19 cellular contexts compared by ENCODE assay signal in the genomic region with DNA sequence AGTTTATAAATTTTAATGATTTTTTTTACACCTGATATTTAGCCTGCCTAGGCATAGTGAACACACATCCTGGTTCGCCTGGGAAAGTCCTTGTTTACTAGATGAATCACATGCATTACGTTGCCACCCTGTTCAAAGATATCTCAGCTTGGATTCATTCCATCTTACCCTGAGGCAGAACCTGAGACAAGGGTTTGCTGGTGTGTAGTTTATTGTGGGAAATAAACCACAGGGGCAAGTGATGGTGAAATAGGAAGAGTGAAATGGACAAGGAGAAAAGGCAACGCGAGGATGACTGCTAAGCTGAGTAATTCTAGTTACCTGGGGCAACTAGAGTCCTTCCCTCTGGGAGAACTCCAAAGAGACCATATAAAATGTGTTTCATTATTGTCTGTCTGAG.
DNase-seq lines count a peak whose midpoint lies in the region; ATAC-seq, FAIRE-seq and TF ChIP-seq lines count a peak whose summit lies in the region.
"Had no signal": no experiment of that assay in that cellular context is flagged by ENCODE, and none has a peak within 500 bp of the region (broad histone marks: within the 10 kb centered on the region; RNA-seq: fewer than 3 reads in every experiment).

No MANE protein-coding gene starts in this region.

- H3K4me3 Mint-ChIP-seq in MCF 10A (ENCODE audit: unreplicated experiment), result no peak overlapping the region

- H3K27ac Mint-ChIP-seq in MCF 10A (ENCODE audit: low read depth, unreplicated experiment), result peak overlapping the region; percentile 71

- WGBS in GM23248 (ENCODE audit: low coverage in 1 of 2, low lambda C conversion rate in 2 of 2, missing lambda C conversion rate in 2 of 2), 2 experiments, result 18 to 19% methylated on average over 4 of the region's 4 CpGs
- 45 to 63% methylated on average over 4 of the region's 4 CpGs for WGBS in pancreas, 2 donors

- intact Hi-C loops in MCF 10A (cut with micrococcal nuclease) (loop anchor here (5.0 kb wide), 1 partner anchor 59 kb away; no protein-coding TSS in a partner anchor), pancreas (cut with DNase I) (no loop called here)

- H3K36me3 Mint-ChIP-seq in MCF 10A (ENCODE audit: insufficient read depth, unreplicated experiment), result no peaks in the 10 kb centered on the region

- H3K27me3 Mint-ChIP-seq in MCF 10A (ENCODE audit: insufficient read depth, unreplicated experiment), result no peaks in the 10 kb centered on the region

- no peaks in the 10 kb centered on the region for H3K4me1 ChIP-seq in GM23248 (ENCODE audit: insufficient read depth)
- no peaks in the 10 kb centered on the region for H3K4me1 ChIP-seq in pancreas
- H3K4me1 ChIP-seq: heart left ventricle, suprapubic skin had no signal

- H3K9ac ChIP-seq in GM23248, result no peak overlapping the region

- CTCF ChIA-PET in MCF 10A (lab: Yijun Ruan, JAX), result interaction anchor here (0.6 to 0.8 kb wide), 4 partner anchors 10 to 182 kb away, joined by 3 read pairs; no protein-coding TSS in a partner anchor

- ATAC-seq in pancreas (peak in 3 of 4 donors; percentile 25 to 52 (median 48)), GM18868 (IDR thresholded peaks at IDR 0.05; ENCODE audit: unreplicated experiment) (no peak)
- ATAC-seq: heart left ventricle had no signal

- DNase-seq in GM23248 (peak; percentile 1), NCI-H1048 (lab: John Stamatoyannopoulos, UW) (peak; percentile 16), MCF 10A (ENCODE audit: unreplicated experiment) (peak; percentile 100), pancreas (no peak), NCI-H187 (lab: John Stamatoyannopoulos, UW) (no peak)
- DNase-seq in activated CD8-positive, alpha-beta memory T cell treated with anti-CD3 and anti-CD28 coated beads, Interleukin-2, amount 50 U/mL, for 48 hours, result no peak
- DNase-seq: activated effector memory CD4-positive, alpha-beta T cell treated with Interleukin-2 at 50 U/mL for 16 hours; C1 segment of cervical spinal cord; erythroblast; heart left ventricle; KBM-7; NCI-H1436; NCI-H524; stimulated activated CD4-positive, alpha-beta T cell treated with anti-CD3 and anti-CD28 coated beads, Interleukin-2, amount 100 ng/mL, for 48 hours had no signal

- TF ChIP-seq CTCF in MCF 10A (IDR thresholded peaks at IDR 0.05; ENCODE audit: unreplicated experiment) (no peak), pancreas (IDR thresholded peaks at IDR 0.05) (no peak)

- H3K4me3 ChIP-seq in GM23248 (no peak overlapping the region), pancreas (no peak overlapping the region)
- H3K4me3 ChIP-seq: coronary artery, HAP-1, heart left ventricle, suprapubic skin had no signal

- H3K4me2 ChIP-seq in GM23248 (ENCODE audit: unreplicated experiment), result no peak overlapping the region

- peaks cover 8% of the 10 kb centered on the region for H3K4me1 Mint-ChIP-seq in MCF 10A (ENCODE audit: insufficient read depth, unreplicated experiment)

- H2AFZ ChIP-seq in GM23248, result no peak overlapping the region

- POLR2A ChIA-PET in MCF 10A (lab: Yijun Ruan, JAX), result interaction anchor here (0.8 to 1.5 kb wide), 8 partner anchors 15 to 1017 kb away, joined by 3 to 7 read pairs (median 4); no protein-coding TSS in a partner anchor

- H3K9me3 Mint-ChIP-seq in MCF 10A (ENCODE audit: unreplicated experiment), result no peaks in the 10 kb centered on the region

- no peaks in the 10 kb centered on the region for H3K79me2 ChIP-seq in GM23248 (ENCODE audit: insufficient read depth)

- H3K9me3 ChIP-seq in GM23248 (ENCODE audit: low read depth) (no peaks in the 10 kb centered on the region), pancreas (no peaks in the 10 kb centered on the region)
- H3K9me3 ChIP-seq: HAP-1, heart left ventricle, suprapubic skin had no signal

- BruUV-seq in MCF 10A (replicated peaks; lab: Mats Ljungman, UMichigan), result no TSS peak

- H3K36me3 ChIP-seq in GM23248 (ENCODE audit: low read depth) (no peaks in the 10 kb centered on the region), pancreas (no peaks in the 10 kb centered on the region)
- H3K36me3 ChIP-seq: HAP-1, heart left ventricle, suprapubic skin had no signal

- FAIRE-seq in pancreas (lab: Jason Lieb, UNC), result no peak
- FAIRE-seq: keratinocyte had no signal

- H4K20me1 ChIP-seq in GM23248 (ENCODE audit: insufficient read depth), result no peaks in the 10 kb centered on the region

- no peaks in the 10 kb centered on the region for H3K9me2 ChIP-seq in GM23248 (ENCODE audit: insufficient read depth)

- in situ Hi-C loops in GM23248 (cut with MboI), result no loop called here

- H3K27me3 ChIP-seq in GM23248 (replicated peaks; ENCODE audit: insufficient read depth), result no peaks in the 10 kb centered on the region
- H3K27me3 ChIP-seq in pancreas, result no peaks in the 10 kb centered on the region
- H3K27me3 ChIP-seq: heart left ventricle, suprapubic skin had no signal

- H3K27ac ChIP-seq in GM23248, result no peak overlapping the region
- H3K27ac ChIP-seq in pancreas, result no peak overlapping the region
- H3K27ac ChIP-seq: coronary artery, heart left ventricle, suprapubic skin had no signal

- no peaks in the 10 kb centered on the region for H3F3A ChIP-seq in GM23248 (ENCODE audit: insufficient read depth)

Comparison
In these comparisons a context has a peak if more than half of its experiments do, and no peak if none do; other contexts are left out.
1. DNase-seq: peak in GM23248 (single experiment), NCI-H1048 (single experiment) and MCF 10A (single experiment); none in pancreas (0 of 6), NCI-H187 (0 of 2) and activated CD8-positive, alpha-beta memory T cell treated with anti-CD3 and anti-CD28 coated beads, Interleukin-2, amount 50 U/mL, for 48 hours (single experiment).